13 cellular contexts compared by ENCODE assay signal in the genomic region with DNA sequence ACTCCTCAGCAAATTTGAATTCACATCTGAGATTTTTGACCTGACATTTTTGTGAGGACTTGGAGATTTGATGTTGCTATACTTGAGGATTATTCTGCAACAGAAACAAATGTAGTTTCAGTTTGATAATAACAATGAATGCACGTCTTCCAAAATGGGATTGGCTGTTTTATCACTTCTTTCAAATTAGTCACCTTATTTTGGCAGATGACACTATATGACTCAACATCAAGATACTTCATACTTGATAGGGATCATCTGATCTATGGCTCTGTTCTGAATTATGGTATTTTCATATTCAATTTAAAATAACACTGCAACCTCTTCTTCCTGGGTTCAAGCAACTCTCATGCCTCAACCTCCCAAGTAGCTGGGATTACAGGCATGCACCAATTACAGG. TPM values are rescaled to one million over a fixed set of nuclear protein-coding genes. Genes with fewer than 3 reads are reported as not detected.
DNase-seq lines count a peak whose midpoint lies in the region; TF ChIP-seq lines count a peak whose summit lies in the region.
"Had no signal": no experiment of that assay in that cellular context is flagged by ENCODE, and none has a peak within 500 bp of the region (broad histone marks: within the 10 kb centered on the region; RNA-seq: fewer than 3 reads in every experiment).

No MANE protein-coding gene starts in this region.

- no peaks in the 10 kb centered on the region for H3K27me3 Mint-ChIP-seq in T-helper 2 cell treated with Interferon-gamma antibody and Interleukin-4, amounts not matched to agents 5 μg/mL and 100 μg/mL, for 36 hours (ENCODE audit: low read depth)

- peak; percentile 80 for DNase-seq in A172 (ENCODE audit: low spot score)
- peak; percentile 77 for DNase-seq in ELR (ENCODE audit: low read depth)
- no peak for DNase-seq in T-helper 2 cell treated with Interferon-gamma antibody and Interleukin-4, amounts not matched to agents 5 μg/mL and 100 μg/mL, for 36 hours (ENCODE audit: low spot score)
- DNase-seq in fibroblast of mammary gland (ENCODE audit: low read depth): peak; percentile 84
- no peak for DNase-seq in ACHN
- no peak for DNase-seq in central memory CD4-positive, alpha-beta T cell
- no peak for DNase-seq in activated effector memory CD4-positive, alpha-beta T cell treated with anti-CD3 and anti-CD28 coated beads, Interleukin-2, amount 50 U/mL, for 16 hours
- no peak for DNase-seq in islet precursor cell
- DNase-seq: activated CD4-positive, alpha-beta T cell treated with anti-CD3 and anti-CD28 coated beads, Interleukin-2, amount 50 U/mL, for 1 hour; DMS153; effector memory CD4-positive, alpha-beta T cell; NCI-H774 had no signal

- H3K4me1 Mint-ChIP-seq in T-helper 2 cell treated with Interferon-gamma antibody and Interleukin-4, amounts not matched to agents 5 μg/mL and 100 μg/mL, for 36 hours (ENCODE audit: low read depth): peaks cover 34% of the 10 kb centered on the region

- in situ Hi-C loops in ACHN (cut with HindIII; ENCODE audit: low pct_ligation_motif_present, low pct_unique_long_range_greater_than_20kb, low sequenced_read_pairs): no loop called here

- peaks cover 7% of the 10 kb centered on the region for H3K36me3 Mint-ChIP-seq in T-helper 2 cell treated with Interferon-gamma antibody and Interleukin-4, amounts not matched to agents 5 μg/mL and 100 μg/mL, for 36 hours (ENCODE audit: low read depth)

- no peak overlapping the region for H3K4me3 Mint-ChIP-seq in T-helper 2 cell treated with Interferon-gamma antibody and Interleukin-4, amounts not matched to agents 5 μg/mL and 100 μg/mL, for 36 hours
- H3K4me3 Mint-ChIP-seq: activated T-helper 1 cell treated with anti-CD3 and anti-CD28 coated beads, Interleukin-12 subunit alpha, Interleukin-12 subunit beta, Interleukin-2, Interleukin-4 antibody, amounts not matched to agents 30 ng/mL and 10 ng/mL and 1 ng/mL, durations not matched to agents 14 hours and 24 hours and 36 hours had no signal

- peak overlapping the region; percentile 31 for H3K27ac Mint-ChIP-seq in T-helper 2 cell treated with Interferon-gamma antibody and Interleukin-4, amounts not matched to agents 5 μg/mL and 100 μg/mL, for 36 hours
- H3K27ac Mint-ChIP-seq: activated T-helper 1 cell treated with anti-CD3 and anti-CD28 coated beads, Interleukin-12 subunit alpha, Interleukin-12 subunit beta, Interleukin-2, Interleukin-4 antibody, amounts not matched to agents 30 ng/mL and 10 ng/mL and 1 ng/mL, durations not matched to agents 14 hours and 24 hours and 36 hours had no signal

- no peak for TF ChIP-seq CTCF in fibroblast of mammary gland (conservative IDR thresholded peaks at IDR 0.05; ENCODE audit: control insufficient read depth, insufficient read depth, low read depth, low read length)

- H3K4me3 ChIP-seq in fibroblast of mammary gland (ENCODE audit: control insufficient read depth, low read depth, low read length): no peak overlapping the region

- no peaks in the 10 kb centered on the region for H3K9me3 Mint-ChIP-seq in T-helper 2 cell treated with Interferon-gamma antibody and Interleukin-4, amounts not matched to agents 5 μg/mL and 100 μg/mL, for 36 hours
- H3K9me3 Mint-ChIP-seq: activated T-helper 1 cell treated with anti-CD3 and anti-CD28 coated beads, Interleukin-12 subunit alpha, Interleukin-12 subunit beta, Interleukin-2, Interleukin-4 antibody, amounts not matched to agents 30 ng/mL and 10 ng/mL and 1 ng/mL, durations not matched to agents 14 hours and 24 hours and 36 hours had no signal

RNA-seq across cellular contexts. Expression of a gene that starts 24.2 kb away (rescaled TPM):
- total RNA-seq in A172 (2014; rRNA removed; shearing (Covaris generic)): 23.7 and 27.4 TPM in 2 replicates

RNA-seq across cellular contexts. Expression of a gene that starts 32.0 kb away (rescaled TPM):
- total RNA-seq in A172 (2014; rRNA removed; shearing (Covaris generic)): 11.9 and 15.5 TPM in 2 replicates

Comparison
In these comparisons a context has a peak if more than half of its experiments do, and no peak if none do; other contexts are left out.
1. DNase-seq: peak in A172 (single experiment), ELR (single experiment) and fibroblast of mammary gland (single experiment); none in T-helper 2 cell treated with Interferon-gamma antibody and Interleukin-4, amounts not matched to agents 5 μg/mL and 100 μg/mL, for 36 hours (single experiment), ACHN (single experiment), central memory CD4-positive, alpha-beta T cell (single experiment), activated effector memory CD4-positive, alpha-beta T cell treated with anti-CD3 and anti-CD28 coated beads, Interleukin-2, amount 50 U/mL, for 16 hours (single experiment) and islet precursor cell (single experiment).